Comparison of ENCODE assay signal across 8 cellular contexts in the genomic region with DNA sequence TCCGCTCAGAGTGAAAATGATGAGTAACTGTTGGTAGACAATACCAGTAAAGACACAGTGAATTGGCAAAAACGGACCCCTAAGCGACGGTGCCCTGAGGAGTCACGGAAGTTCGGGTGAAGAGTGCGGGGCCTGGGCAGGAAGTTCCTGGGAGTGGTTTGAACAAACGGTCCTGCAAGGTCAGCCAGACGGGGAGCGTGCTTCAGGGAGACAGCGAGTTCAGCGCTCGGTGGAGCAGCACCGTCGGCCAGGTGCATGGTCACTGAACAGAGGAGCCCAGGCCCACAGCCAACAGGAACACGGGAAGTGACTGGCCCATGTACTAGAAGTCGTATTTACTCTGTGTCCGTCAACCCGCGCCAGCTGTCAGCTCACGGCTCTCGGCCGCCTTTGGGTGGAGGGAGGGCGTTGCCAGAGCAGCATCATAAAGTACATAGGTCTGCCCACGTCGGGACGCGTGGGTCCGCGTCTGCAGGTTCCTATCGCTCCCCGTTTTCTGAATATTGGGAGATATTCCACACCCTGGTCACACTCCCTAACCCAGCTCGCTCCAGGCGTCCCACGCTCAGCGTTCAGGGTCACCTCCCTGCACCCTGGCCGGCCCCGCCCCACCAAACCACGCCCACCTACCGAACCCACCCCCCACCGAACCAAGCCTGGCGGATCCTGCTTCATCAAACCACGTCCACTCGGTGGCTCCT.
A peak's percentile ranks its signal among the peaks of the same experiment; 100 is the strongest.
DNase-seq lines count a peak whose midpoint lies in the region; ATAC-seq and TF ChIP-seq lines count a peak whose summit lies in the region.

No MANE protein-coding gene starts in this region.

- H3K27me3 Mint-ChIP-seq in CD8-positive, alpha-beta T cell (ENCODE audit: low read depth): peaks cover 23% of the 10 kb centered on the region
- H3K27me3 Mint-ChIP-seq in GM23338 (ENCODE audit: insufficient read depth, low read depth, poor library complexity) (peaks cover 12% of the 10 kb centered on the region), chondrocyte (ENCODE audit: low read depth) (peaks cover 4% of the 10 kb centered on the region)

- H3K4me1 Mint-ChIP-seq in CD8-positive, alpha-beta T cell (ENCODE audit: low read depth): peaks cover 21% of the 10 kb centered on the region
- H3K4me1 Mint-ChIP-seq in GM23338 (peaks cover 13% of the 10 kb centered on the region), chondrocyte (ENCODE audit: low read depth) (peaks cover 8% of the 10 kb centered on the region)

- H3K9me3 Mint-ChIP-seq in CD8-positive, alpha-beta T cell: no peaks in the 10 kb centered on the region
- H3K9me3 Mint-ChIP-seq in GM23338 (peaks cover 21% of the 10 kb centered on the region), chondrocyte (ENCODE audit: low read depth) (no peaks in the 10 kb centered on the region)

- H3K4me1 ChIP-seq in CD8-positive, alpha-beta T cell (ENCODE audit: insufficient read depth, low read length): peaks cover 8% of the 10 kb centered on the region
- no peaks in the 10 kb centered on the region for H3K4me1 ChIP-seq in GM23338 (ENCODE audit: insufficient read depth)

- H3K79me2 ChIP-seq in GM23338 (replicated peaks; ENCODE audit: insufficient read depth): no peaks in the 10 kb centered on the region

- DNase-seq in CD8-positive, alpha-beta T cell: peak in 4 of 7 experiments; percentile 18 to 72 (median 38)
- peak; percentile 58 for DNase-seq in GM23338 (ENCODE audit: low spot score)
- DNase-seq in NCI-H460 (ENCODE audit: extremely low read depth, low read depth): peak; percentile 30
- peak; percentile 21 for DNase-seq in activated T-helper 9 cell treated with anti-CD3 and anti-CD28 coated beads, Interleukin-2, amount 50 U/mL, for 16 hours (ENCODE audit: low read depth)
- DNase-seq in iPS-NIHi11 (ENCODE audit: low spot score): peak; percentile 64
- DNase-seq in stimulated activated CD4-positive, alpha-beta T cell treated with anti-CD3 and anti-CD28 coated beads, Interleukin-4, amount 100 ng/mL, for 24 hours: peak; percentile 20
- DNase-seq in AML-193 (lab: John Stamatoyannopoulos, UW): no peak
- no peak for DNase-seq in chondrocyte (ENCODE audit: low spot score)

- H3K4me3 Mint-ChIP-seq in CD8-positive, alpha-beta T cell: peak overlapping the region; percentile 89
- H3K4me3 Mint-ChIP-seq in GM23338: peak overlapping the region; percentile 82
- H3K4me3 Mint-ChIP-seq in chondrocyte (ENCODE audit: unreplicated experiment): no peak overlapping the region

- H3K4me3 ChIP-seq in CD8-positive, alpha-beta T cell (ENCODE audit: low read depth, low read length): peak overlapping the region; percentile 57
- H3K4me3 ChIP-seq in GM23338: peak overlapping the region; percentile 73

- ATAC-seq in CD8-positive, alpha-beta T cell: peak; percentile 70
- ATAC-seq in GM23338: peak; percentile 87

- H3K27ac ChIP-seq in CD8-positive, alpha-beta T cell (ENCODE audit: low read depth, low read length): no peak overlapping the region
- no peak overlapping the region for H3K27ac ChIP-seq in GM23338 (ENCODE audit: low read depth)

- peak overlapping the region; percentile 99 for H2AFZ ChIP-seq in GM23338

- H3K4me2 ChIP-seq in GM23338: peak overlapping the region; percentile 85

- intact Hi-C loops in CD8-positive, alpha-beta T cell (cut with DNase I, micrococcal nuclease): no loop called here

- no peaks in the 10 kb centered on the region for H3F3A ChIP-seq in GM23338 (replicated peaks; ENCODE audit: low read depth)

- peaks cover 3% of the 10 kb centered on the region for H3K36me3 Mint-ChIP-seq in CD8-positive, alpha-beta T cell
- H3K36me3 Mint-ChIP-seq in GM23338 (ENCODE audit: low read depth): peaks cover 13% of the 10 kb centered on the region; the same call in 2 of the 3 replicates
- H3K36me3 Mint-ChIP-seq in chondrocyte (ENCODE audit: low read depth): no peaks in the 10 kb centered on the region

- H3K27me3 ChIP-seq in CD8-positive, alpha-beta T cell (ENCODE audit: insufficient read depth, low read length): peaks cover 9% of the 10 kb centered on the region
- H3K27me3 ChIP-seq in GM23338 (ENCODE audit: insufficient read depth): no peaks in the 10 kb centered on the region

- no peak overlapping the region for H3K27ac Mint-ChIP-seq in CD8-positive, alpha-beta T cell
- H3K27ac Mint-ChIP-seq in GM23338 (no peak overlapping the region), chondrocyte (ENCODE audit: unreplicated experiment) (no peak overlapping the region)

- no peaks in the 10 kb centered on the region; the same call in 1 of the 2 replicates for H3K9me2 ChIP-seq in GM23338 (ENCODE audit: insufficient read depth)

- no peaks in the 10 kb centered on the region for H3K9me3 ChIP-seq in CD8-positive, alpha-beta T cell (ENCODE audit: low read length)

- H4K20me1 ChIP-seq in GM23338 (replicated peaks; ENCODE audit: insufficient read depth): no peaks in the 10 kb centered on the region

- POLR2A ChIA-PET in CD8-positive, alpha-beta T cell (lab: Charles Lee): no interaction called here

- TF ChIP-seq CTCF in CD8-positive, alpha-beta T cell (IDR thresholded peaks at IDR 0.05): no peak
- TF ChIP-seq CTCF in GM23338 (conservative IDR thresholded peaks at IDR 0.05; ENCODE audit: low read depth in 2 of 2) (no peak), chondrocyte (IDR thresholded peaks at IDR 0.05) (no peak)

- H3K36me3 ChIP-seq in CD8-positive, alpha-beta T cell (ENCODE audit: insufficient read depth, low read length): no peaks in the 10 kb centered on the region
- no peaks in the 10 kb centered on the region for H3K36me3 ChIP-seq in GM23338 (ENCODE audit: insufficient read depth)

- CTCF ChIA-PET in CD8-positive, alpha-beta T cell (lab: Charles Lee): no interaction called here

TF ChIP-seq in GM23338, 12 proteins besides CTCF, POLR2A, EP300 and RAD21:
- TF ChIP-seq CREB1 (CRISPR knock-in tag; IDR thresholded peaks at IDR 0.05; ENCODE audit: low read depth) (no peak), ZNF331 (CRISPR knock-in tag; IDR thresholded peaks at IDR 0.05; ENCODE audit: low read depth) (no peak), JUNB (IDR thresholded peaks at IDR 0.05; ENCODE audit: unreplicated experiment) (no peak)
- TF ChIP-seq, protein P1, sequence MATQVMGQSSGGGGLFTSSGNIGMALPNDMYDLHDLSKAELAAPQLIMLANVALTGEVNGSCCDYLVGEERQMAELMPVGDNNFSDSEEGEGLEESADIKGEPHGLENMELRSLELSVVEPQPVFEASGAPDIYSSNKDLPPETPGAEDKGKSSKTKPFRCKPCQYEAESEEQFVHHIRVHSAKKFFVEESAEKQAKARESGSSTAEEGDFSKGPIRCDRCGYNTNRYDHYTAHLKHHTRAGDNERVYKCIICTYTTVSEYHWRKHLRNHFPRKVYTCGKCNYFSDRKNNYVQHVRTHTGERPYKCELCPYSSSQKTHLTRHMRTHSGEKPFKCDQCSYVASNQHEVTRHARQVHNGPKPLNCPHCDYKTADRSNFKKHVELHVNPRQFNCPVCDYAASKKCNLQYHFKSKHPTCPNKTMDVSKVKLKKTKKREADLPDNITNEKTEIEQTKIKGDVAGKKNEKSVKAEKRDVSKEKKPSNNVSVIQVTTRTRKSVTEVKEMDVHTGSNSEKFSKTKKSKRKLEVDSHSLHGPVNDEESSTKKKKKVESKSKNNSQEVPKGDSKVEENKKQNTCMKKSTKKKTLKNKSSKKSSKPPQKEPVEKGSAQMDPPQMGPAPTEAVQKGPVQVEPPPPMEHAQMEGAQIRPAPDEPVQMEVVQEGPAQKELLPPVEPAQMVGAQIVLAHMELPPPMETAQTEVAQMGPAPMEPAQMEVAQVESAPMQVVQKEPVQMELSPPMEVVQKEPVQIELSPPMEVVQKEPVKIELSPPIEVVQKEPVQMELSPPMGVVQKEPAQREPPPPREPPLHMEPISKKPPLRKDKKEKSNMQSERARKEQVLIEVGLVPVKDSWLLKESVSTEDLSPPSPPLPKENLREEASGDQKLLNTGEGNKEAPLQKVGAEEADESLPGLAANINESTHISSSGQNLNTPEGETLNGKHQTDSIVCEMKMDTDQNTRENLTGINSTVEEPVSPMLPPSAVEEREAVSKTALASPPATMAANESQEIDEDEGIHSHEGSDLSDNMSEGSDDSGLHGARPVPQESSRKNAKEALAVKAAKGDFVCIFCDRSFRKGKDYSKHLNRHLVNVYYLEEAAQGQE (IDR thresholded peaks at IDR 0.05; ENCODE audit: unreplicated experiment): no peak

Comparison
In these comparisons a context has a peak if more than half of its experiments do, and no peak if none do; other contexts are left out.
1. DNase-seq: peak in CD8-positive, alpha-beta T cell (4 of 7), GM23338 (single experiment), NCI-H460 (single experiment), activated T-helper 9 cell treated with anti-CD3 and anti-CD28 coated beads, Interleukin-2, amount 50 U/mL, for 16 hours (single experiment), iPS-NIHi11 (single experiment) and stimulated activated CD4-positive, alpha-beta T cell treated with anti-CD3 and anti-CD28 coated beads, Interleukin-4, amount 100 ng/mL, for 24 hours (single experiment); none in AML-193 (0 of 2) and chondrocyte (single experiment).